Comparison of ENCODE assay signal across 21 cellular contexts in genomic region chr2:3309496-3310355, GRCh38.
"Had no signal": no experiment of that assay in that cellular context is flagged by ENCODE, and none has a peak within 500 bp of the region (broad histone marks: within the 10 kb centered on the region; RNA-seq: fewer than 3 reads in every experiment).

No MANE protein-coding gene starts in this region.

- H3K9me3 Mint-ChIP-seq: natural killer cell; T-helper 2 cell treated with Interferon-gamma antibody and Interleukin-4, amounts not matched to agents 5 μg/mL and 100 μg/mL, for 36 hours; WTC11 had no signal

- DNase-seq: activated CD4-positive, alpha-beta T cell treated with anti-CD3 and anti-CD28 coated beads for 36 hours; activated CD4-positive, alpha-beta T cell treated with anti-CD3 and anti-CD28 coated beads, Interleukin-2, amount 50 U/mL, for 48 hours; amniotic stem cell; colonic mucosa; erythroblast; foreskin melanocyte; kidney glomerular epithelial cell; natural killer cell; retina; stimulated activated CD4-positive, alpha-beta T cell treated with anti-CD3 and anti-CD28 coated beads, Interleukin-2, amount 100 ng/mL, for 24 hours; stimulated activated naive CD4-positive, alpha-beta T cell treated with Interleukin-2 at 50 U/mL for 16 hours; uterus had no signal

- H3K36me3 Mint-ChIP-seq: activated naive CD8-positive, alpha-beta T cell; natural killer cell; WTC11 had no signal

- H3K4me3 Mint-ChIP-seq: activated CD4-positive, alpha-beta T cell treated with anti-CD3 and anti-CD28 coated beads for 36 hours; activated naive CD8-positive, alpha-beta T cell; natural killer cell; T-helper 2 cell treated with Interferon-gamma antibody and Interleukin-4, amounts not matched to agents 5 μg/mL and 100 μg/mL, for 36 hours; WTC11 had no signal

- FAIRE-seq: TTC549 had no signal

- H3K4me1 ChIP-seq: colonic mucosa, heart left ventricle, uterus had no signal

- H3K4me3 ChIP-seq: cardiac muscle cell, colonic mucosa, heart left ventricle, tibial nerve, uterus had no signal

- H3K9ac ChIP-seq: parathyroid adenoma had no signal

- H3K36me3 ChIP-seq: cardiac muscle cell, colonic mucosa, heart left ventricle, neutrophil, tibial nerve, uterus had no signal

- H3K27ac ChIP-seq: cardiac muscle cell, colonic mucosa, heart left ventricle, neutrophil, parathyroid adenoma, tibial nerve, uterus had no signal

- ATAC-seq: activated CD4-positive, alpha-beta T cell treated with anti-CD3 and anti-CD28 coated beads for 36 hours; natural killer cell; WTC11 had no signal

- H2AFZ ChIP-seq: parathyroid adenoma had no signal

- H3K27ac Mint-ChIP-seq: activated CD4-positive, alpha-beta T cell treated with anti-CD3 and anti-CD28 coated beads for 36 hours; activated naive CD8-positive, alpha-beta T cell; natural killer cell; T-helper 2 cell treated with Interferon-gamma antibody and Interleukin-4, amounts not matched to agents 5 μg/mL and 100 μg/mL, for 36 hours; WTC11 had no signal

- H3K9me3 ChIP-seq: colonic mucosa, heart left ventricle, neutrophil, tibial nerve, uterus had no signal

- H3K27me3 Mint-ChIP-seq: activated CD4-positive, alpha-beta T cell treated with anti-CD3 and anti-CD28 coated beads for 36 hours; activated naive CD8-positive, alpha-beta T cell had no signal

- H3K27me3 ChIP-seq: cardiac muscle cell, colonic mucosa, heart left ventricle, neutrophil, tibial nerve, uterus had no signal
